12 cellular contexts compared by ENCODE assay signal in the genomic region with DNA sequence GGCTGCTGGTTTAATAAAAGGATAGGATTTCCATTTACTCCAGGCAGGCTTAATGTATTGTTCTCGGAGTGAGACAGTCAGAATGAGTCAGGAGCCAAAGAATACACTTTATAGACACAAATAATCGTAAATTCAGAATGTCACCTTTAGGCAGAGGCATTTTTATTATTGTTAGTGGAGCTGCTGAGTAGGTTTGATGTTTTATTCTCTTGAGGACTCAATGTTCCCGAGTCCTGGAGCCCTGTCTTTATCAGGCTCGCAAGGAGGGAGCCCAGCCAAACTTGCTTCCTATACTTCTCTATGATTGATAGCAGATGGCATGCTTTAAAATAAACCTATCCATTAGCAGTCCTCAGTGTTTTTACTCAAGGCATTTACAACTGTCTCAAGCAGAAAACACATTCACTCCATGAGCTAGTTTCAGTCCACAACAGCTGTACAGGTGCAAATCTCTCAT.
DNase-seq lines count a peak whose midpoint lies in the region; ATAC-seq and TF ChIP-seq lines count a peak whose summit lies in the region.
"Had no signal": no experiment of that assay in that cellular context is flagged by ENCODE, and none has a peak within 500 bp of the region (broad histone marks: within the 10 kb centered on the region; RNA-seq: fewer than 3 reads in every experiment).

No MANE protein-coding gene starts in this region.

- no peaks in the 10 kb centered on the region for H3K79me2 ChIP-seq in fibroblast of lung (ENCODE audit: control insufficient read depth, insufficient read depth, low read length)

- no peak for TF ChIP-seq POLR2A in prostate gland (IDR thresholded peaks at IDR 0.05)

- intact Hi-C loops in prostate gland (cut with DNase I) = no loop called here

- H3K27me3 ChIP-seq in fibroblast of lung (ENCODE audit: control insufficient read depth, insufficient read depth, low read length) (no peaks in the 10 kb centered on the region), prostate gland (replicated peaks; ENCODE audit: insufficient read depth) (no peaks in the 10 kb centered on the region)

- H3K27ac ChIP-seq in fibroblast of lung (ENCODE audit: insufficient read depth, low read length) (no peak overlapping the region), prostate gland (no peak overlapping the region)

- H3K9ac ChIP-seq in fibroblast of lung (ENCODE audit: insufficient read depth, low read length) = no peak overlapping the region

- no peaks in the 10 kb centered on the region for H4K20me1 ChIP-seq in fibroblast of lung (ENCODE audit: control insufficient read depth, extremely low read depth, insufficient read depth, low read length)

- peaks cover 5% of the 10 kb centered on the region for H3K4me1 ChIP-seq in fibroblast of lung (ENCODE audit: control insufficient read depth, extremely low read depth, insufficient read depth, low read length)
- no peaks in the 10 kb centered on the region for H3K4me1 ChIP-seq in prostate gland (replicated peaks)

- H2AFZ ChIP-seq in fibroblast of lung (ENCODE audit: low read length) = no peak overlapping the region

- CTCF ChIA-PET in HEK293T (lab: Yijun Ruan, JAX) = no interaction called here

- H3K36me3 ChIP-seq in fibroblast of lung (ENCODE audit: control insufficient read depth, insufficient read depth, low read length) (no peaks in the 10 kb centered on the region), prostate gland (no peaks in the 10 kb centered on the region)

- no peak for ATAC-seq in HG03095 (IDR thresholded peaks at IDR 0.05; ENCODE audit: unreplicated experiment)

- no peak overlapping the region for H3K4me3 ChIP-seq in fibroblast of lung (replicated peaks in 1 of 4; ENCODE audit: control extremely low read depth in 1 of 4, insufficient read depth in 1 of 4, low read depth in 3 of 4, low read length in 4 of 4)
- H3K4me3 ChIP-seq in prostate gland = no peak overlapping the region

- no peak overlapping the region for H3K4me2 ChIP-seq in fibroblast of lung (ENCODE audit: extremely low read depth, insufficient read depth, low read length)

- no peak for TF ChIP-seq CTCF in fibroblast of lung (conservative IDR thresholded peaks at IDR 0.05 in 1 of 2, IDR thresholded peaks at IDR 0.05 in 1 of 2; ENCODE audit: low read depth in 1 of 2, low read length in 2 of 2)
- TF ChIP-seq CTCF in prostate gland (IDR thresholded peaks at IDR 0.05) = peak in 1 of 4 experiments; percentile 8

- 9% methylated on average over 4 of the region's 4 CpGs for WGBS in prostate gland

- POLR2A ChIA-PET in HEK293T (lab: Yijun Ruan, JAX) = no interaction called here

- DNase-seq in HEK293T (ENCODE audit: extremely low spot score) (peak; percentile 14), NCI-H345 treated with DMSO at 0.1 percent for 48 hours (lab: John Stamatoyannopoulos, UW; ENCODE audit: unreplicated experiment) (peak; percentile 22), fibroblast of lung (ENCODE audit: low read depth in 2 of 2) (peak; percentile 22 to 49), prostate gland (ENCODE audit: low spot score) (peak; percentile 91), ureter (ENCODE audit: low spot score) (no peak), T-helper 9 cell (no peak)
- DNase-seq: activated CD4-positive, alpha-beta memory T cell treated with anti-CD3 and anti-CD28 coated beads for 36 hours; activated naive CD8-positive, alpha-beta T cell treated with anti-CD3 and anti-CD28 coated beads, Interleukin-2, amount 10 ng/mL, durations not matched to agents 7 days and 5 days; NCI-H524 treated with DMSO at 0.1 percent for 48 hours; nucleus accumbens; stimulated activated CD4-positive, alpha-beta T cell treated with anti-CD3 and anti-CD28 coated beads, Interleukin-4, amount 100 ng/mL, for 4 hours had no signal

- H3K9me3 ChIP-seq in fibroblast of lung (ENCODE audit: control insufficient read depth, insufficient read depth, low read depth, low read length) (no peaks in the 10 kb centered on the region), prostate gland (no peaks in the 10 kb centered on the region)

TF ChIP-seq in HEK293T, 16 proteins besides CTCF, POLR2A, EP300 and RAD21:
- TF ChIP-seq FOXK2 (IDR thresholded peaks at IDR 0.05) (no peak), CTBP1 (IDR thresholded peaks at IDR 0.05; ENCODE audit: borderline replicate concordance) (0 out of 2 replicates have a peak, but pooled peaks have one; percentile 7), HDGF (IDR thresholded peaks at IDR 0.05; ENCODE audit: borderline replicate concordance) (no peak), FOXM1 (IDR thresholded peaks at IDR 0.05; ENCODE audit: borderline replicate concordance) (no peak)
- TF ChIP-seq, protein P1, sequence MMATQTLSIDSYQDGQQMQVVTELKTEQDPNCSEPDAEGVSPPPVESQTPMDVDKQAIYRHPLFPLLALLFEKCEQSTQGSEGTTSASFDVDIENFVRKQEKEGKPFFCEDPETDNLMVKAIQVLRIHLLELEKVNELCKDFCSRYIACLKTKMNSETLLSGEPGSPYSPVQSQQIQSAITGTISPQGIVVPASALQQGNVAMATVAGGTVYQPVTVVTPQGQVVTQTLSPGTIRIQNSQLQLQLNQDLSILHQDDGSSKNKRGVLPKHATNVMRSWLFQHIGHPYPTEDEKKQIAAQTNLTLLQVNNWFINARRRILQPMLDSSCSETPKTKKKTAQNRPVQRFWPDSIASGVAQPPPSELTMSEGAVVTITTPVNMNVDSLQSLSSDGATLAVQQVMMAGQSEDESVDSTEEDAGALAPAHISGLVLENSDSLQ (IDR thresholded peaks at IDR 0.05) = peak; percentile 92
TF ChIP-seq in HEK293T: peak in this region for 2.

Comparison
In these comparisons a context has a peak if more than half of its experiments do, and no peak if none do; other contexts are left out.
1. DNase-seq: peak in HEK293T (single experiment), NCI-H345 treated with DMSO at 0.1 percent for 48 hours (single experiment), fibroblast of lung (2 of 2) and prostate gland (single experiment); none in ureter (single experiment) and T-helper 9 cell (single experiment).